Comparison of ENCODE assay signal across 1 cellular context in genomic region chr20:51536116-51537069, GRCh38.
TF ChIP-seq lines count a peak whose summit lies in the region.

No MANE protein-coding gene starts in this region.

TF ChIP-seq in SK-N-SH, 30 proteins besides CTCF, POLR2A, EP300 and RAD21 (continued from another document):
- TF ChIP-seq USF1 (IDR thresholded peaks at IDR 0.05; ENCODE audit: borderline replicate concordance, low read depth), result no peak
- no peak for TF ChIP-seq JUND (IDR thresholded peaks at IDR 0.05)
